Comparison of ENCODE assay signal across 1 cellular context in genomic region chr1:25412870-25413623, GRCh38.
TF ChIP-seq lines count a peak whose summit lies in the region.
"Not testable (repeated sequence)": the region's sequence is repeated elsewhere in the genome, so short reads cannot be mapped to it uniquely, and the experiment has no call there.

No MANE protein-coding gene starts in this region.

TF ChIP-seq in K562, 482 proteins besides CTCF, POLR2A, EP300 and RAD21 (continued from another document and continues in another):
- TF ChIP-seq PBX2 (CRISPR knock-in tag; IDR thresholded peaks at IDR 0.05; ENCODE audit: low read depth); FOXM1 (CRISPR knock-in tag; IDR thresholded peaks at IDR 0.05; ENCODE audit: low read depth); JUND (tag; IDR thresholded peaks at IDR 0.05; ENCODE audit: borderline replicate concordance, low read depth, low read length); CREB1 (CRISPR knock-in tag; IDR thresholded peaks at IDR 0.05): not testable (repeated sequence)
- TF ChIP-seq PBX2 (tag; conservative IDR thresholded peaks at IDR 0.05; ENCODE audit: low read depth) (peak; percentile 40), TBL1XR1 (IDR thresholded peaks at IDR 0.05; ENCODE audit: low read length in 2 of 2) (peak in 1 of 2 experiments; percentile 73; a peak in 2 of 4 replicates), PML (IDR thresholded peaks at IDR 0.05; ENCODE audit: low read length) (peak; percentile 96), ARID1B (IDR thresholded peaks at IDR 0.05) (peak; percentile 99), ETS1 (conservative IDR thresholded peaks at IDR 0.05; ENCODE audit: control insufficient read depth, low read depth, low read length) (peak; percentile 72; the same call in 1 of the 2 replicates), ZNF274 (IDR thresholded peaks at IDR 0.05; ENCODE audit: borderline replicate concordance, low read depth, low read length) (peak; percentile 59; the same call in 1 of the 2 replicates), DACH1 (IDR thresholded peaks at IDR 0.05; ENCODE audit: partially characterized antibody) (peak; percentile 13), ZNF316 (IDR thresholded peaks at IDR 0.05) (peak; percentile 37; the same call in 1 of the 2 replicates), ZFX (CRISPR knock-in tag; IDR thresholded peaks at IDR 0.05) (peak; percentile 35), ZNF311 (CRISPR knock-in tag; IDR thresholded peaks at IDR 0.05) (0 out of 2 replicates have a peak, but pooled peaks have one; percentile 43), RBBP5 (IDR thresholded peaks at IDR 0.05; ENCODE audit: borderline replicate concordance, insufficient read depth, low read length, poor library complexity, severe bottlenecking) (peak; percentile 13), PTBP1 (IDR thresholded peaks at IDR 0.05; ENCODE audit: low read depth, low read length) (0 out of 2 replicates have a peak, but pooled peaks have one; percentile 24), DIDO1 (tag; IDR thresholded peaks at IDR 0.05; ENCODE audit: low read depth) (0 out of 2 replicates have a peak, but pooled peaks have one; percentile 27), TEAD1 (CRISPR knock-in tag; IDR thresholded peaks at IDR 0.05) (peak; percentile 53 to 60; a peak in 1 of 4 replicates), HMGN3 (IDR thresholded peaks at IDR 0.05; ENCODE audit: borderline replicate concordance, extremely low read depth, insufficient read length, low read depth, low read length) (peak; percentile 81), MAX (CRISPR knock-in tag; IDR thresholded peaks at IDR 0.05) (peak; percentile 66), FOXM1 (IDR thresholded peaks at IDR 0.05; ENCODE audit: low read depth) (peak; percentile 92), ZNF589 (CRISPR knock-in tag; IDR thresholded peaks at IDR 0.05; ENCODE audit: low read depth) (peak; percentile 95), TRIM24 (IDR thresholded peaks at IDR 0.05) (peak; percentile 93 to 95), MEF2D (tag; conservative IDR thresholded peaks at IDR 0.05; ENCODE audit: low read depth) (peak; percentile 78; the same call in 1 of the 2 replicates), MEIS2 (IDR thresholded peaks at IDR 0.05; ENCODE audit: partially characterized antibody) (peak; percentile 60), HDAC2 (IDR thresholded peaks at IDR 0.05) (peak; percentile 81), SPI1 (IDR thresholded peaks at IDR 0.05; ENCODE audit: borderline replicate concordance, low read depth, low read length) (peak; percentile 63; the same call in 1 of the 2 replicates), ZBTB33 (CRISPR knock-in tag; IDR thresholded peaks at IDR 0.05) (peak; percentile 30; the same call in 1 of the 2 replicates), NCOR1 (IDR thresholded peaks at IDR 0.05) (peak; percentile 99), GATAD2B (IDR thresholded peaks at IDR 0.05; ENCODE audit: borderline replicate concordance) (peak; percentile 65; the same call in 1 of the 2 replicates), CHAMP1 (IDR thresholded peaks at IDR 0.05) (peak; percentile 84), SMAD1 (IDR thresholded peaks at IDR 0.05; ENCODE audit: low read depth, low read length, partially characterized antibody) (peak; percentile 43), HES1 (IDR thresholded peaks at IDR 0.05; ENCODE audit: low read depth) (peak; percentile 71; the same call in 1 of the 2 replicates), SMARCE1 (IDR thresholded peaks at IDR 0.05) (peak; percentile 94), NRF1 (conservative IDR thresholded peaks at IDR 0.05 in 1 of 2, IDR thresholded peaks at IDR 0.05 in 1 of 2) (0 out of 4 replicates have a peak, but pooled peaks of 1 of the 2 experiments have one; percentile 9), MEF2A (IDR thresholded peaks at IDR 0.05; ENCODE audit: control insufficient read depth, low read depth, low read length) (peak; percentile 18; the same call in 1 of the 2 replicates), JUND (IDR thresholded peaks at IDR 0.05; ENCODE audit: borderline replicate concordance, low read depth, low read length) (peak; percentile 54), CBFA2T2 (conservative IDR thresholded peaks at IDR 0.05) (peak; percentile 99), HEY1 (CRISPR knock-in tag; IDR thresholded peaks at IDR 0.05; ENCODE audit: borderline replicate concordance) (peak; percentile 83; the same call in 1 of the 2 replicates), NCOA1 (IDR thresholded peaks at IDR 0.05; ENCODE audit: low read depth) (peak; percentile 77; the same call in 1 of the 2 replicates), CREM (IDR thresholded peaks at IDR 0.05; ENCODE audit: low read depth) (peak; percentile 38; the same call in 1 of the 2 replicates), PKNOX1 (IDR thresholded peaks at IDR 0.05) (peak; percentile 78), ZMIZ1 (IDR thresholded peaks at IDR 0.05; ENCODE audit: low read depth in 2 of 2, low read length in 2 of 2) (peak in 1 of 2 experiments; percentile 94; a peak in 2 of 4 replicates), HLTF (IDR thresholded peaks at IDR 0.05) (0 out of 2 replicates have a peak, but pooled peaks have one; percentile 47), ZEB2 (IDR thresholded peaks at IDR 0.05) (peak; percentile 92), ZNF395 (CRISPR knock-in tag; IDR thresholded peaks at IDR 0.05) (peak; percentile 92; the same call in 1 of the 2 replicates), SMAD4 (CRISPR knock-in tag; conservative IDR thresholded peaks at IDR 0.05) (peak; percentile 92), ATF7 (IDR thresholded peaks at IDR 0.05) (0 out of 2 replicates have a peak, but pooled peaks have one; percentile 64), NCOA4 (IDR thresholded peaks at IDR 0.05; ENCODE audit: partially characterized antibody) (peak; percentile 78), MAZ (CRISPR knock-in tag; conservative IDR thresholded peaks at IDR 0.05 in 1 of 2, IDR thresholded peaks at IDR 0.05 in 1 of 2) (peak; percentile 50 to 62; a peak in 2 of 4 replicates), KHSRP (IDR thresholded peaks at IDR 0.05) (peak; percentile 83), FOSL1 (tag; conservative IDR thresholded peaks at IDR 0.05) (peak; percentile 60; the same call in 1 of the 2 replicates), CREB1 (IDR thresholded peaks at IDR 0.05) (peak; percentile 73), DPF2 (IDR thresholded peaks at IDR 0.05) (peak; percentile 93), ZBED1 (IDR thresholded peaks at IDR 0.05) (peak; percentile 79; the same call in 1 of the 2 replicates)
